ENCODE assay signal across 8 cellular contexts in genomic region chr2:2646312-2647051, GRCh38.
DNase-seq lines count a peak whose midpoint lies in the region; ATAC-seq and TF ChIP-seq lines count a peak whose summit lies in the region.

No MANE protein-coding gene starts in this region.

- peak overlapping the region; percentile 78 for H3K27ac Mint-ChIP-seq in nephron progenitor cell

- H3K4me1 Mint-ChIP-seq in nephron progenitor cell: peaks cover 64% of the 10 kb centered on the region

- ATAC-seq in GM18511 (IDR thresholded peaks at IDR 0.05; ENCODE audit: unreplicated experiment) (peak; percentile 92), HG03432 (IDR thresholded peaks at IDR 0.05; ENCODE audit: unreplicated experiment) (peak; percentile 78), GM19324 (IDR thresholded peaks at IDR 0.05; ENCODE audit: low FRiP score, unreplicated experiment) (no peak)

- peaks cover 3% of the 10 kb centered on the region for H3K9me3 Mint-ChIP-seq in nephron progenitor cell

- no peak for TF ChIP-seq CTCF in nephron progenitor cell (IDR thresholded peaks at IDR 0.05)

- H3K27me3 Mint-ChIP-seq in nephron progenitor cell (ENCODE audit: low read depth, poor library complexity): peaks cover 6% of the 10 kb centered on the region

- H3K36me3 Mint-ChIP-seq in nephron progenitor cell (ENCODE audit: low read depth): no peaks in the 10 kb centered on the region

- no peak overlapping the region for H3K4me3 Mint-ChIP-seq in nephron progenitor cell

- DNase-seq in activated T-cell treated with anti-CD3 and anti-CD28 coated beads for 24 hours (ENCODE audit: low read depth) (peak; percentile 28), nephron progenitor cell (no peak), NCI-H1105 (lab: John Stamatoyannopoulos, UW) (no peak), middle frontal gyrus (ENCODE audit: extremely low spot score, low spot score) (no peak), KG1 (lab: John Stamatoyannopoulos, UW) (no peak)
